ENCODE assay signal across 10 cellular contexts in genomic region chr15:29570121-29570930, GRCh38.
DNase-seq lines count a peak whose midpoint lies in the region; ATAC-seq and TF ChIP-seq lines count a peak whose summit lies in the region.
"Had no signal": no experiment of that assay in that cellular context is flagged by ENCODE, and none has a peak within 500 bp of the region (broad histone marks: within the 10 kb centered on the region; RNA-seq: fewer than 3 reads in every experiment).

No MANE protein-coding gene starts in this region.

- H3K4me1 Mint-ChIP-seq in activated naive CD8-positive, alpha-beta T cell treated with anti-CD3 and anti-CD28 coated beads, Interleukin-2, amount 10 ng/mL, durations not matched to agents 7 days and 5 days: peaks cover 4% of the 10 kb centered on the region
- H3K4me1 Mint-ChIP-seq in activated naive CD8-positive, alpha-beta T cell treated with anti-CD3 and anti-CD28 coated beads for 36 hours: no peaks in the 10 kb centered on the region
- H3K4me1 Mint-ChIP-seq: stimulated activated naive B cell treated with anti-CD40 and anti-IgM and Interleukin-4, amounts not matched to agents 10 μg/mL and 1 μg/mL and 100 μg/mL, for 72 hours had no signal

- H3K4me1 ChIP-seq in right lobe of liver (no peaks in the 10 kb centered on the region), upper lobe of left lung (peaks cover 4 to 39% (median 16%) of the 10 kb centered on the region in 4 donors)

- H3K27ac Mint-ChIP-seq in activated naive CD8-positive, alpha-beta T cell treated with anti-CD3 and anti-CD28 coated beads, Interleukin-2, amount 10 ng/mL, durations not matched to agents 7 days and 5 days: no peak overlapping the region
- H3K27ac Mint-ChIP-seq in activated naive CD8-positive, alpha-beta T cell treated with anti-CD3 and anti-CD28 coated beads for 36 hours: no peak overlapping the region
- H3K27ac Mint-ChIP-seq: stimulated activated naive B cell treated with anti-CD40 and anti-IgM and Interleukin-4, amounts not matched to agents 10 μg/mL and 1 μg/mL and 100 μg/mL, for 72 hours had no signal

- TF ChIP-seq CTCF in coronary artery (IDR thresholded peaks at IDR 0.05): no peak
- TF ChIP-seq CTCF in right lobe of liver (IDR thresholded peaks at IDR 0.05): no peak
- TF ChIP-seq CTCF in upper lobe of left lung (IDR thresholded peaks at IDR 0.05): no peak
- no peak for TF ChIP-seq CTCF in RWPE1 (conservative IDR thresholded peaks at IDR 0.05; ENCODE audit: low read depth)

- H3K4me3 ChIP-seq in coronary artery: peak overlapping the region; percentile 71
- peak overlapping the region in 2 of 3 donors; percentile 18 to 39 for H3K4me3 ChIP-seq in right lobe of liver
- peak overlapping the region; percentile 41 to 66 (median 56) for H3K4me3 ChIP-seq in upper lobe of left lung

- no peak for TF ChIP-seq EP300 in upper lobe of left lung (IDR thresholded peaks at IDR 0.05)

- peaks cover 3% of the 10 kb centered on the region for H3K36me3 Mint-ChIP-seq in activated naive CD8-positive, alpha-beta T cell treated with anti-CD3 and anti-CD28 coated beads, Interleukin-2, amount 10 ng/mL, durations not matched to agents 7 days and 5 days
- no peaks in the 10 kb centered on the region for H3K36me3 Mint-ChIP-seq in activated naive CD8-positive, alpha-beta T cell treated with anti-CD3 and anti-CD28 coated beads for 36 hours

- H3K4me3 Mint-ChIP-seq in activated naive CD8-positive, alpha-beta T cell treated with anti-CD3 and anti-CD28 coated beads, Interleukin-2, amount 10 ng/mL, durations not matched to agents 7 days and 5 days: no peak overlapping the region
- no peak overlapping the region for H3K4me3 Mint-ChIP-seq in activated naive CD8-positive, alpha-beta T cell treated with anti-CD3 and anti-CD28 coated beads for 36 hours

- H3K9me3 ChIP-seq in right lobe of liver: no peaks in the 10 kb centered on the region
- H3K9me3 ChIP-seq in upper lobe of left lung: no peaks in the 10 kb centered on the region

- peaks cover 2% of the 10 kb centered on the region for H3K9me3 Mint-ChIP-seq in activated naive CD8-positive, alpha-beta T cell treated with anti-CD3 and anti-CD28 coated beads, Interleukin-2, amount 10 ng/mL, durations not matched to agents 7 days and 5 days
- H3K9me3 Mint-ChIP-seq in activated naive CD8-positive, alpha-beta T cell treated with anti-CD3 and anti-CD28 coated beads for 36 hours: no peaks in the 10 kb centered on the region

- H3K27me3 ChIP-seq in right lobe of liver: peaks cover 0 to 20% of the 10 kb centered on the region in 2 donors
- peaks cover 0 to 18% (median 2%) of the 10 kb centered on the region in 4 donors for H3K27me3 ChIP-seq in upper lobe of left lung

- DNase-seq in activated naive CD8-positive, alpha-beta T cell treated with anti-CD3 and anti-CD28 coated beads, Interleukin-2, amount 10 ng/mL, durations not matched to agents 7 days and 5 days: peak; percentile 31
- DNase-seq in activated naive CD8-positive, alpha-beta T cell treated with anti-CD3 and anti-CD28 coated beads for 36 hours: no peak
- no peak for DNase-seq in coronary artery (ENCODE audit: low spot score)
- DNase-seq in right lobe of liver: peak in 1 of 3 donors; percentile 23
- peak in 1 of 2 donors; percentile 77 for DNase-seq in upper lobe of left lung
- DNase-seq in SK-N-DZ (ENCODE audit: low spot score): no peak
- no peak for DNase-seq in RWPE1 (ENCODE audit: low spot score)
- no peak for DNase-seq in NK-92 treated with Interleukin-12 subunit alpha and Interleukin-12 subunit beta, amount 100 ng/mL, for 24 hours (lab: John Stamatoyannopoulos, UW)
- DNase-seq: GF-D8; stimulated activated naive B cell treated with anti-CD40 and anti-IgM and Interleukin-4, amounts not matched to agents 10 μg/mL and 1 μg/mL and 100 μg/mL, for 72 hours had no signal

- CTCF ChIA-PET in RWPE1 (lab: Yijun Ruan, JAX): interaction anchor here (0.6 kb wide), 1 partner anchor 20 kb away, joined by 4 read pairs; no protein-coding TSS in a partner anchor

- peaks cover 66% of the 10 kb centered on the region for H3K27me3 Mint-ChIP-seq in activated naive CD8-positive, alpha-beta T cell treated with anti-CD3 and anti-CD28 coated beads, Interleukin-2, amount 10 ng/mL, durations not matched to agents 7 days and 5 days
- H3K27me3 Mint-ChIP-seq in activated naive CD8-positive, alpha-beta T cell treated with anti-CD3 and anti-CD28 coated beads for 36 hours: peaks cover 69% of the 10 kb centered on the region

- intact Hi-C loops in right lobe of liver (cut with DNase I): no loop called here

- no peak for TF ChIP-seq POLR2A in right lobe of liver (IDR thresholded peaks at IDR 0.05)
- no peak for TF ChIP-seq POLR2A in upper lobe of left lung (IDR thresholded peaks at IDR 0.05)

- H3K36me3 ChIP-seq in right lobe of liver: no peaks in the 10 kb centered on the region
- no peaks in the 10 kb centered on the region for H3K36me3 ChIP-seq in upper lobe of left lung

- POLR2A ChIA-PET in activated naive CD8-positive, alpha-beta T cell treated with anti-CD3 and anti-CD28 coated beads, Interleukin-2, amount 10 ng/mL, durations not matched to agents 7 days and 5 days (lab: Charles Lee): no interaction called here
- POLR2A ChIA-PET in RWPE1 (lab: Yijun Ruan, JAX; ENCODE audit: low non-redundant PET): no interaction called here

- no peak for ATAC-seq in activated naive CD8-positive, alpha-beta T cell treated with anti-CD3 and anti-CD28 coated beads, Interleukin-2, amount 10 ng/mL, durations not matched to agents 7 days and 5 days (ENCODE audit: low read depth)
- ATAC-seq in right lobe of liver: peak in 1 of 4 donors; percentile 9
- ATAC-seq in upper lobe of left lung (ENCODE audit: low FRiP score in 2 of 2): no peak
- ATAC-seq: stimulated activated naive B cell treated with anti-CD40 and anti-IgM and Interleukin-4, amounts not matched to agents 10 μg/mL and 1 μg/mL and 100 μg/mL, for 72 hours had no signal

- no CpG with 5 or more reads among the region's 130 CpGs for whole genome bisulfite sequencing in right lobe of liver (ENCODE audit: insufficient coverage, low coverage, low lambda C conversion rate, missing lambda C conversion rate)
- WGBS in upper lobe of left lung, 2 donors: 1% methylated on average over 43 of the region's 130 CpGs; no CpG with 5 or more reads in 1 of the 2 donors

- H3K27ac ChIP-seq in coronary artery (peak overlapping the region in 1 of 2 donors; percentile 9), right lobe of liver (no peak overlapping the region), upper lobe of left lung (peak overlapping the region in 1 of 4 donors; percentile 75), RWPE1 (no peak overlapping the region)
